ENCODE assay signal across 1 cellular context in genomic region chr14:50116221-50116956, GRCh38.
TF ChIP-seq lines count a peak whose summit lies in the region.

Gene VCPKMT (minus strand): TSS chr14:50116572. CDS start chr14:50116552, 20 bp downstream.

TF ChIP-seq in HepG2, 621 proteins besides CTCF, POLR2A, EP300 and RAD21 (continued from another document and continues in another):
- TF ChIP-seq FOXK2 (IDR thresholded peaks at IDR 0.05) (no peak), SMAD1 (CRISPR knock-in tag; IDR thresholded peaks at IDR 0.05; ENCODE audit: borderline replicate concordance, low read depth) (no peak), ZBTB3 (CRISPR knock-in tag; IDR thresholded peaks at IDR 0.05; ENCODE audit: borderline replicate concordance, low read depth) (no peak; the same call in 1 of the 2 replicates), TOE1 (CRISPR knock-in tag; IDR thresholded peaks at IDR 0.05) (no peak), ZNF800 (CRISPR knock-in tag; IDR thresholded peaks at IDR 0.05) (no peak), ZNF432 (CRISPR knock-in tag; IDR thresholded peaks at IDR 0.05; ENCODE audit: borderline replicate concordance) (no peak), ZNF746 (CRISPR knock-in tag; IDR thresholded peaks at IDR 0.05) (no peak), AGO2 (optimal IDR thresholded peaks at IDR 0.05; ENCODE audit: low read depth, low read length) (peak; percentile 85), IRX3 (CRISPR knock-in tag; IDR thresholded peaks at IDR 0.05; ENCODE audit: borderline replicate concordance, low read depth) (no peak), ZNF329 (CRISPR knock-in tag; IDR thresholded peaks at IDR 0.05; ENCODE audit: low read depth) (0 out of 2 replicates have a peak, but pooled peaks have one; percentile 49), U2AF2 (IDR thresholded peaks at IDR 0.05; ENCODE audit: low read depth, low read length) (no peak), E2F5 (CRISPR knock-in tag; conservative IDR thresholded peaks at IDR 0.05) (peak; percentile 84), NFE2L1 (CRISPR knock-in tag; IDR thresholded peaks at IDR 0.05; ENCODE audit: borderline replicate concordance) (no peak), ZNF790 (CRISPR knock-in tag; IDR thresholded peaks at IDR 0.05; ENCODE audit: borderline replicate concordance) (no peak), HBP1 (CRISPR knock-in tag; IDR thresholded peaks at IDR 0.05; ENCODE audit: low read depth) (peak; percentile 69; the same call in 1 of the 2 replicates), REPIN1 (CRISPR knock-in tag; IDR thresholded peaks at IDR 0.05; ENCODE audit: borderline replicate concordance, low read depth) (peak; percentile 69; the same call in 1 of the 2 replicates), TCF7 (IDR thresholded peaks at IDR 0.05; ENCODE audit: low read depth) (no peak), MAF1 (CRISPR knock-in tag; IDR thresholded peaks at IDR 0.05; ENCODE audit: borderline replicate concordance) (no peak), SIN3A (IDR thresholded peaks at IDR 0.05; ENCODE audit: borderline replicate concordance, low read depth, low read length) (peak; percentile 91), ZBTB46 (CRISPR knock-in tag; IDR thresholded peaks at IDR 0.05; ENCODE audit: borderline replicate concordance) (no peak), TEAD3 (CRISPR knock-in tag; optimal IDR thresholded peaks at IDR 0.05; ENCODE audit: borderline replicate concordance) (peak; percentile 60), BRCA1 (CRISPR knock-in tag; IDR thresholded peaks at IDR 0.05) (no peak; the same call in 1 of the 2 replicates), ZNF619 (CRISPR knock-in tag; IDR thresholded peaks at IDR 0.05) (0 out of 2 replicates have a peak, but pooled peaks have one; percentile 33), ZNF160 (CRISPR knock-in tag; IDR thresholded peaks at IDR 0.05) (no peak; the same call in 1 of the 2 replicates), FOXP4 (CRISPR knock-in tag; IDR thresholded peaks at IDR 0.05) (peak; percentile 88), HES4 (CRISPR knock-in tag; IDR thresholded peaks at IDR 0.05; ENCODE audit: borderline replicate concordance) (no peak), ZFP90 (CRISPR knock-in tag; IDR thresholded peaks at IDR 0.05; ENCODE audit: borderline replicate concordance) (no peak), ZBTB26 (CRISPR knock-in tag; IDR thresholded peaks at IDR 0.05; ENCODE audit: borderline replicate concordance) (no peak; the same call in 1 of the 2 replicates), RFX3 (CRISPR knock-in tag; IDR thresholded peaks at IDR 0.05) (no peak), POGZ (CRISPR knock-in tag; IDR thresholded peaks at IDR 0.05) (peak; percentile 96), TBX2 (CRISPR knock-in tag; IDR thresholded peaks at IDR 0.05; ENCODE audit: borderline replicate concordance) (peak; percentile 89), ZNF234 (CRISPR knock-in tag; conservative IDR thresholded peaks at IDR 0.05) (no peak; the same call in 1 of the 2 replicates), ZNF142 (CRISPR knock-in tag; IDR thresholded peaks at IDR 0.05) (no peak), ZIK1 (CRISPR knock-in tag; IDR thresholded peaks at IDR 0.05; ENCODE audit: borderline replicate concordance, low read depth) (peak; percentile 48; the same call in 1 of the 2 replicates), TFDP2 (CRISPR knock-in tag; IDR thresholded peaks at IDR 0.05) (peak; percentile 95), ZNF275 (CRISPR knock-in tag; IDR thresholded peaks at IDR 0.05; ENCODE audit: borderline replicate concordance) (no peak), HDAC2 (CRISPR knock-in tag; IDR thresholded peaks at IDR 0.05) (peak; percentile 70), ZNF772 (CRISPR knock-in tag; IDR thresholded peaks at IDR 0.05) (no peak; the same call in 1 of the 2 replicates), ZNF713 (CRISPR knock-in tag; IDR thresholded peaks at IDR 0.05) (0 out of 2 replicates have a peak, but pooled peaks have one; percentile 59), ZNF670 (CRISPR knock-in tag; IDR thresholded peaks at IDR 0.05; ENCODE audit: borderline replicate concordance) (peak; percentile 79; the same call in 1 of the 2 replicates), HINFP (CRISPR knock-in tag; IDR thresholded peaks at IDR 0.05; ENCODE audit: low read depth) (no peak), ZMYM2 (CRISPR knock-in tag; IDR thresholded peaks at IDR 0.05) (no peak), CBX1 (IDR thresholded peaks at IDR 0.05; ENCODE audit: low read depth) (peak; percentile 58), AKAP8 (CRISPR knock-in tag; IDR thresholded peaks at IDR 0.05) (0 out of 2 replicates have a peak, but pooled peaks have one; percentile 33)
